In genomic region chr11:47941907-47942558, GRCh38 we compare ENCODE assay signal across 1 cellular context.
TF ChIP-seq lines count a peak whose summit lies in the region.

No MANE protein-coding gene starts in this region.

TF ChIP-seq in HepG2, 621 proteins besides CTCF, POLR2A, EP300 and RAD21 (continued from another document):
- TF ChIP-seq SMC3 (IDR thresholded peaks at IDR 0.05; ENCODE audit: low read length) (no peak), NFYB (CRISPR knock-in tag; IDR thresholded peaks at IDR 0.05) (0 out of 2 replicates have a peak, but pooled peaks have one; percentile 22), NFAT5 (CRISPR knock-in tag; IDR thresholded peaks at IDR 0.05) (no peak), HMG20A (CRISPR knock-in tag; IDR thresholded peaks at IDR 0.05; ENCODE audit: borderline replicate concordance) (peak; percentile 52; the same call in 1 of the 2 replicates), SALL2 (CRISPR knock-in tag; IDR thresholded peaks at IDR 0.05) (0 out of 2 replicates have a peak, but pooled peaks have one; percentile 50), ZMYM4 (CRISPR knock-in tag; IDR thresholded peaks at IDR 0.05) (peak; percentile 23; the same call in 1 of the 2 replicates), ZNF691 (CRISPR knock-in tag; IDR thresholded peaks at IDR 0.05; ENCODE audit: borderline replicate concordance, low read depth) (no peak), SP5 (CRISPR knock-in tag; IDR thresholded peaks at IDR 0.05; ENCODE audit: borderline replicate concordance, low read depth) (peak; percentile 94), FOXJ3 (CRISPR knock-in tag; IDR thresholded peaks at IDR 0.05; ENCODE audit: borderline replicate concordance) (peak; percentile 31; the same call in 1 of the 2 replicates), HIVEP1 (CRISPR knock-in tag; IDR thresholded peaks at IDR 0.05) (no peak), ZNF792 (CRISPR knock-in tag; IDR thresholded peaks at IDR 0.05) (peak; percentile 46; the same call in 1 of the 2 replicates), SOX6 (IDR thresholded peaks at IDR 0.05) (no peak), SOX6 (CRISPR knock-in tag; IDR thresholded peaks at IDR 0.05) (peak; percentile 81), ZNF18 (CRISPR knock-in tag; IDR thresholded peaks at IDR 0.05; ENCODE audit: insufficient replicate concordance) (peak; percentile 98), GATAD1 (CRISPR knock-in tag; IDR thresholded peaks at IDR 0.05) (0 out of 2 replicates have a peak, but pooled peaks have one; percentile 23), MTF2 (CRISPR knock-in tag; IDR thresholded peaks at IDR 0.05; ENCODE audit: borderline replicate concordance) (no peak), ZNF263 (CRISPR knock-in tag; IDR thresholded peaks at IDR 0.05) (peak; percentile 32; the same call in 1 of the 2 replicates), MEIS2 (CRISPR knock-in tag; IDR thresholded peaks at IDR 0.05) (peak; percentile 84), HOXD1 (CRISPR knock-in tag; IDR thresholded peaks at IDR 0.05) (peak; percentile 55; the same call in 1 of the 2 replicates), BHLHE40 (IDR thresholded peaks at IDR 0.05; ENCODE audit: low read length) (peak; percentile 38; the same call in 1 of the 2 replicates), ZNF331 (CRISPR knock-in tag; IDR thresholded peaks at IDR 0.05) (peak; percentile 49; the same call in 1 of the 2 replicates), PHF21A (CRISPR knock-in tag; IDR thresholded peaks at IDR 0.05) (peak; percentile 61)
